Comparison of ENCODE assay signal across 1 cellular context in genomic region chr15:84658080-84658787, GRCh38.
A peak's percentile ranks its signal among the peaks of the same experiment; 100 is the strongest.
TF ChIP-seq lines count a peak whose summit lies in the region.

TSS of gene NMB (minus strand) at chr15:84658199. CDS start at chr15:84658152, 47 bp downstream.

TF ChIP-seq in H1, 55 proteins besides CTCF, POLR2A, EP300 and RAD21:
- TF ChIP-seq NANOG (IDR thresholded peaks at IDR 0.05; ENCODE audit: insufficient read depth, low read depth, low read length, poor library complexity, severe bottlenecking) (no peak), CBX8 (IDR thresholded peaks at IDR 0.05; ENCODE audit: borderline replicate concordance, low read depth, low read length) (no peak), ZNF274 (IDR thresholded peaks at IDR 0.05; ENCODE audit: borderline replicate concordance, extremely low read depth, low read length) (no peak), RBBP5 (IDR thresholded peaks at IDR 0.05; ENCODE audit: borderline replicate concordance, low read depth, low read length) (no peak; the same call in 1 of the 2 replicates), SP2 (IDR thresholded peaks at IDR 0.05; ENCODE audit: low read length) (no peak), RXRA (IDR thresholded peaks at IDR 0.05; ENCODE audit: insufficient read depth, low read depth, low read length) (0 out of 2 replicates have a peak, but pooled peaks have one; percentile 47), RNF2 (IDR thresholded peaks at IDR 0.05; ENCODE audit: borderline replicate concordance, low read depth, low read length, missing control alignments, poor library complexity, severe bottlenecking) (no peak), SIRT6 (IDR thresholded peaks at IDR 0.05; ENCODE audit: low read length) (no peak), MAFK (IDR thresholded peaks at IDR 0.05; ENCODE audit: low read depth, low read length) (no peak), SRF (IDR thresholded peaks at IDR 0.05; ENCODE audit: low read depth, low read length) (no peak), SP4 (IDR thresholded peaks at IDR 0.05; ENCODE audit: low read length) (no peak), JUN (IDR thresholded peaks at IDR 0.05; ENCODE audit: low read depth, low read length) (no peak), CHD1 (IDR thresholded peaks at IDR 0.05; ENCODE audit: low read depth, low read length) (no peak), CREB1 (IDR thresholded peaks at IDR 0.05) (no peak), SIN3A (conservative IDR thresholded peaks at IDR 0.05 in 1 of 2, IDR thresholded peaks at IDR 0.05 in 1 of 2; ENCODE audit: low read depth in 1 of 2, low read length in 2 of 2) (peak; percentile 7 to 64; a peak in 1 of 4 replicates), KDM4A (IDR thresholded peaks at IDR 0.05; ENCODE audit: low read depth, low read length, severe bottlenecking) (peak; percentile 47), TEAD4 (IDR thresholded peaks at IDR 0.05; ENCODE audit: low read depth, low read length) (no peak), GTF2F1 (IDR thresholded peaks at IDR 0.05; ENCODE audit: borderline replicate concordance, low read depth, low read length) (no peak), TAF7 (optimal IDR thresholded peaks at IDR 0.05; ENCODE audit: borderline replicate concordance, low read depth, low read length) (peak; percentile 52), POU5F1 (IDR thresholded peaks at IDR 0.05; ENCODE audit: low read depth, low read length) (no peak), SP1 (IDR thresholded peaks at IDR 0.05; ENCODE audit: low read depth, low read length) (no peak), SUZ12 (IDR thresholded peaks at IDR 0.05; ENCODE audit: low read length) (no peak), E2F6 (IDR thresholded peaks at IDR 0.05) (no peak), TAF1 (IDR thresholded peaks at IDR 0.05; ENCODE audit: low read depth, low read length) (peak; percentile 46; the same call in 1 of the 2 replicates), HDAC6 (IDR thresholded peaks at IDR 0.05; ENCODE audit: low read depth, low read length) (no peak), TCF12 (IDR thresholded peaks at IDR 0.05; ENCODE audit: low read depth, low read length) (no peak), BACH1 (IDR thresholded peaks at IDR 0.05; ENCODE audit: low read length) (0 out of 2 replicates have a peak, but pooled peaks have one; percentile 16), BCL11A (IDR thresholded peaks at IDR 0.05; ENCODE audit: low read depth in 2 of 2, low read length in 2 of 2) (no peak), PHF8 (conservative IDR thresholded peaks at IDR 0.05; ENCODE audit: low read depth, low read length) (peak; percentile 58; the same call in 1 of the 2 replicates), BRCA1 (IDR thresholded peaks at IDR 0.05; ENCODE audit: low read depth, low read length) (no peak), CHD2 (IDR thresholded peaks at IDR 0.05; ENCODE audit: low read length) (peak; percentile 49), CEBPB (IDR thresholded peaks at IDR 0.05; ENCODE audit: low read depth, low read length) (no peak), SIX5 (IDR thresholded peaks at IDR 0.05; ENCODE audit: low read depth, low read length) (no peak), HDAC2 (IDR thresholded peaks at IDR 0.05; ENCODE audit: borderline replicate concordance in 1 of 2, low read depth in 2 of 2, low read length in 2 of 2) (peak in 1 of 2 experiments; percentile 38; a peak in 1 of 4 replicates), YY1 (IDR thresholded peaks at IDR 0.05; ENCODE audit: low read depth, low read length) (peak; percentile 64), KDM5A (IDR thresholded peaks at IDR 0.05; ENCODE audit: low read length) (no peak), MAX (IDR thresholded peaks at IDR 0.05) (peak; percentile 60), CTBP2 (IDR thresholded peaks at IDR 0.05; ENCODE audit: borderline replicate concordance, insufficient read depth, insufficient read length, low read length) (no peak), GABPA (IDR thresholded peaks at IDR 0.05; ENCODE audit: borderline replicate concordance, insufficient read depth, low read length) (peak; percentile 57), SAP30 (IDR thresholded peaks at IDR 0.05; ENCODE audit: insufficient read depth, insufficient replicate concordance, low read length) (no peak), FOSL1 (IDR thresholded peaks at IDR 0.05; ENCODE audit: insufficient read depth, low read depth, low read length) (no peak), EGR1 (IDR thresholded peaks at IDR 0.05; ENCODE audit: borderline replicate concordance, low read depth, low read length) (peak; percentile 50; the same call in 1 of the 2 replicates), TBP (IDR thresholded peaks at IDR 0.05; ENCODE audit: low read depth, low read length) (peak; percentile 57; the same call in 1 of the 2 replicates), ASH2L (IDR thresholded peaks at IDR 0.05; ENCODE audit: low read length) (no peak), JUND (IDR thresholded peaks at IDR 0.05; ENCODE audit: low read length) (no peak), ATF2 (IDR thresholded peaks at IDR 0.05; ENCODE audit: low read length) (no peak), NRF1 (IDR thresholded peaks at IDR 0.05; ENCODE audit: low read depth, low read length) (no peak), RFX5 (IDR thresholded peaks at IDR 0.05; ENCODE audit: borderline replicate concordance, low read depth, low read length) (no peak), POLR2AphosphoS5 (IDR thresholded peaks at IDR 0.05; ENCODE audit: low read depth, low read length) (peak; percentile 26; the same call in 1 of the 2 replicates), KDM1A (IDR thresholded peaks at IDR 0.05; ENCODE audit: borderline replicate concordance, low read length) (no peak), EZH2 (IDR thresholded peaks at IDR 0.05; ENCODE audit: low read depth, low read length, severe bottlenecking) (no peak), CBX5 (IDR thresholded peaks at IDR 0.05; ENCODE audit: low read depth, low read length) (no peak)
- TF ChIP-seq, protein P1, sequence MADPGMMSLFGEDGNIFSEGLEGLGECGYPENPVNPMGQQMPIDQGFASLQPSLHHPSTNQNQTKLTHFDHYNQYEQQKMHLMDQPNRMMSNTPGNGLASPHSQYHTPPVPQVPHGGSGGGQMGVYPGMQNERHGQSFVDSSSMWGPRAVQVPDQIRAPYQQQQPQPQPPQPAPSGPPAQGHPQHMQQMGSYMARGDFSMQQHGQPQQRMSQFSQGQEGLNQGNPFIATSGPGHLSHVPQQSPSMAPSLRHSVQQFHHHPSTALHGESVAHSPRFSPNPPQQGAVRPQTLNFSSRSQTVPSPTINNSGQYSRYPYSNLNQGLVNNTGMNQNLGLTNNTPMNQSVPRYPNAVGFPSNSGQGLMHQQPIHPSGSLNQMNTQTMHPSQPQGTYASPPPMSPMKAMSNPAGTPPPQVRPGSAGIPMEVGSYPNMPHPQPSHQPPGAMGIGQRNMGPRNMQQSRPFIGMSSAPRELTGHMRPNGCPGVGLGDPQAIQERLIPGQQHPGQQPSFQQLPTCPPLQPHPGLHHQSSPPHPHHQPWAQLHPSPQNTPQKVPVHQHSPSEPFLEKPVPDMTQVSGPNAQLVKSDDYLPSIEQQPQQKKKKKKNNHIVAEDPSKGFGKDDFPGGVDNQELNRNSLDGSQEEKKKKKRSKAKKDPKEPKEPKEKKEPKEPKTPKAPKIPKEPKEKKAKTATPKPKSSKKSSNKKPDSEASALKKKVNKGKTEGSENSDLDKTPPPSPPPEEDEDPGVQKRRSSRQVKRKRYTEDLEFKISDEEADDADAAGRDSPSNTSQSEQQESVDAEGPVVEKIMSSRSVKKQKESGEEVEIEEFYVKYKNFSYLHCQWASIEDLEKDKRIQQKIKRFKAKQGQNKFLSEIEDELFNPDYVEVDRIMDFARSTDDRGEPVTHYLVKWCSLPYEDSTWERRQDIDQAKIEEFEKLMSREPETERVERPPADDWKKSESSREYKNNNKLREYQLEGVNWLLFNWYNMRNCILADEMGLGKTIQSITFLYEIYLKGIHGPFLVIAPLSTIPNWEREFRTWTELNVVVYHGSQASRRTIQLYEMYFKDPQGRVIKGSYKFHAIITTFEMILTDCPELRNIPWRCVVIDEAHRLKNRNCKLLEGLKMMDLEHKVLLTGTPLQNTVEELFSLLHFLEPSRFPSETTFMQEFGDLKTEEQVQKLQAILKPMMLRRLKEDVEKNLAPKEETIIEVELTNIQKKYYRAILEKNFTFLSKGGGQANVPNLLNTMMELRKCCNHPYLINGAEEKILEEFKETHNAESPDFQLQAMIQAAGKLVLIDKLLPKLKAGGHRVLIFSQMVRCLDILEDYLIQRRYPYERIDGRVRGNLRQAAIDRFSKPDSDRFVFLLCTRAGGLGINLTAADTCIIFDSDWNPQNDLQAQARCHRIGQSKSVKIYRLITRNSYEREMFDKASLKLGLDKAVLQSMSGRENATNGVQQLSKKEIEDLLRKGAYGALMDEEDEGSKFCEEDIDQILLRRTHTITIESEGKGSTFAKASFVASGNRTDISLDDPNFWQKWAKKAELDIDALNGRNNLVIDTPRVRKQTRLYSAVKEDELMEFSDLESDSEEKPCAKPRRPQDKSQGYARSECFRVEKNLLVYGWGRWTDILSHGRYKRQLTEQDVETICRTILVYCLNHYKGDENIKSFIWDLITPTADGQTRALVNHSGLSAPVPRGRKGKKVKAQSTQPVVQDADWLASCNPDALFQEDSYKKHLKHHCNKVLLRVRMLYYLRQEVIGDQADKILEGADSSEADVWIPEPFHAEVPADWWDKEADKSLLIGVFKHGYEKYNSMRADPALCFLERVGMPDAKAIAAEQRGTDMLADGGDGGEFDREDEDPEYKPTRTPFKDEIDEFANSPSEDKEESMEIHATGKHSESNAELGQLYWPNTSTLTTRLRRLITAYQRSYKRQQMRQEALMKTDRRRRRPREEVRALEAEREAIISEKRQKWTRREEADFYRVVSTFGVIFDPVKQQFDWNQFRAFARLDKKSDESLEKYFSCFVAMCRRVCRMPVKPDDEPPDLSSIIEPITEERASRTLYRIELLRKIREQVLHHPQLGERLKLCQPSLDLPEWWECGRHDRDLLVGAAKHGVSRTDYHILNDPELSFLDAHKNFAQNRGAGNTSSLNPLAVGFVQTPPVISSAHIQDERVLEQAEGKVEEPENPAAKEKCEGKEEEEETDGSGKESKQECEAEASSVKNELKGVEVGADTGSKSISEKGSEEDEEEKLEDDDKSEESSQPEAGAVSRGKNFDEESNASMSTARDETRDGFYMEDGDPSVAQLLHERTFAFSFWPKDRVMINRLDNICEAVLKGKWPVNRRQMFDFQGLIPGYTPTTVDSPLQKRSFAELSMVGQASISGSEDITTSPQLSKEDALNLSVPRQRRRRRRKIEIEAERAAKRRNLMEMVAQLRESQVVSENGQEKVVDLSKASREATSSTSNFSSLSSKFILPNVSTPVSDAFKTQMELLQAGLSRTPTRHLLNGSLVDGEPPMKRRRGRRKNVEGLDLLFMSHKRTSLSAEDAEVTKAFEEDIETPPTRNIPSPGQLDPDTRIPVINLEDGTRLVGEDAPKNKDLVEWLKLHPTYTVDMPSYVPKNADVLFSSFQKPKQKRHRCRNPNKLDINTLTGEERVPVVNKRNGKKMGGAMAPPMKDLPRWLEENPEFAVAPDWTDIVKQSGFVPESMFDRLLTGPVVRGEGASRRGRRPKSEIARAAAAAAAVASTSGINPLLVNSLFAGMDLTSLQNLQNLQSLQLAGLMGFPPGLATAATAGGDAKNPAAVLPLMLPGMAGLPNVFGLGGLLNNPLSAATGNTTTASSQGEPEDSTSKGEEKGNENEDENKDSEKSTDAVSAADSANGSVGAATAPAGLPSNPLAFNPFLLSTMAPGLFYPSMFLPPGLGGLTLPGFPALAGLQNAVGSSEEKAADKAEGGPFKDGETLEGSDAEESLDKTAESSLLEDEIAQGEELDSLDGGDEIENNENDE (IDR thresholded peaks at IDR 0.05; ENCODE audit: insufficient replicate concordance, low read length): no peak
- TF ChIP-seq, protein P2, sequence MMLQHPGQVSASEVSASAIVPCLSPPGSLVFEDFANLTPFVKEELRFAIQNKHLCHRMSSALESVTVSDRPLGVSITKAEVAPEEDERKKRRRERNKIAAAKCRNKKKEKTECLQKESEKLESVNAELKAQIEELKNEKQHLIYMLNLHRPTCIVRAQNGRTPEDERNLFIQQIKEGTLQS (IDR thresholded peaks at IDR 0.05; ENCODE audit: insufficient read depth, low read depth, low read length): no peak
- TF ChIP-seq, protein P3, sequence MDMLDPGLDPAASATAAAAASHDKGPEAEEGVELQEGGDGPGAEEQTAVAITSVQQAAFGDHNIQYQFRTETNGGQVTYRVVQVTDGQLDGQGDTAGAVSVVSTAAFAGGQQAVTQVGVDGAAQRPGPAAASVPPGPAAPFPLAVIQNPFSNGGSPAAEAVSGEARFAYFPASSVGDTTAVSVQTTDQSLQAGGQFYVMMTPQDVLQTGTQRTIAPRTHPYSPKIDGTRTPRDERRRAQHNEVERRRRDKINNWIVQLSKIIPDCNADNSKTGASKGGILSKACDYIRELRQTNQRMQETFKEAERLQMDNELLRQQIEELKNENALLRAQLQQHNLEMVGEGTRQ (IDR thresholded peaks at IDR 0.05; ENCODE audit: low read length): no peak
